ENCODE assay signal across 1 cellular context in the genomic region with DNA sequence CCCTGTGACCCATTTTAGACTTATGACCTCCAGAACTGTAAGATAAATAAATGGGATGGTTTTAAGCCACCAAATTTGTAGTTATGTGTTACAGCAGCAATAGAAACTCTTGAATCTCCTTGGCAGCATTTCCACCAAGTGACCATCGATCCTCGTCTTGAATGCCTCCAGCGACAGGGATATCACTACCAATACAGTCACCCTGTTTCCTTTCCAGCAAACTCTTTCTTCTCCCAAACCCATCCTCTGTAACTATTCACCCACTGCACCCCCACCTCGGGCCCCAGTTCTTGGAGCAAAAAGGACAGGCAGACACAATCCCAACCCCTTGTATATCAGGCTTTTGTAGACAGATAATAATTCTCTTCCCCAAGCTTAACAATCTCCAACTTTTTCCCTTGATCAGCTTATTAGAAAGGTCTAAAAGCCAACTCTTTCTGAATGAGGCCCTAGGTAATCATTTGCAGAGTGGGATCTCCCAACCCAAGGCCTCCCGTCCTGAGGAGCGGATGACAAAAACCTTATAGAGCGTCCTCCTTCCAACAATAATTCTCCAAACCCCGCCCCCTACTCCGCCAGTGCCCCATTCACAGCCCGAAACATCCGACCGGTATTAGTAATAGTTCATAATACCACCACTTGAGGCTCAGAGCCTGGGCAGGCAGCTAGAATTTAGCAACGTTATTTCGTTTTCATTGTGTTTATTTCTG.
TF ChIP-seq lines count a peak whose summit lies in the region.

No MANE protein-coding gene starts in this region.

TF ChIP-seq in WTC11, 78 proteins besides CTCF, POLR2A, EP300 and RAD21 (continued from another document):
- no peak for TF ChIP-seq ZMAT4 (CRISPR knock-in tag; IDR thresholded peaks at IDR 0.05)
- TF ChIP-seq FOXJ3 (CRISPR knock-in tag; IDR thresholded peaks at IDR 0.05; ENCODE audit: borderline replicate concordance), result no peak
- TF ChIP-seq GTF2I (CRISPR knock-in tag; conservative IDR thresholded peaks at IDR 0.05), result 0 out of 2 replicates have a peak, but pooled peaks have one; percentile 68
TF ChIP-seq in WTC11: peak in this region for 1.
